Comparison of ENCODE assay signal across 14 cellular contexts in genomic region chr7:6252310-6252709, GRCh38. TPM values are rescaled to one million over a fixed set of nuclear protein-coding genes. Genes with fewer than 3 reads are reported as not detected.
DNase-seq lines count a peak whose midpoint lies in the region; ATAC-seq and TF ChIP-seq lines count a peak whose summit lies in the region.
"Had no signal": no experiment of that assay in that cellular context is flagged by ENCODE, and none has a peak within 500 bp of the region (broad histone marks: within the 10 kb centered on the region; RNA-seq: fewer than 3 reads in every experiment).

No MANE protein-coding gene starts in this region.

- no peaks in the 10 kb centered on the region for H3K9me3 ChIP-seq in SK-N-SH
- H3K9me3 ChIP-seq in gastrocnemius medialis: no peaks in the 10 kb centered on the region
- H3K9me3 ChIP-seq: Caco-2 had no signal

- peak overlapping the region; percentile 53 for H3K4me2 ChIP-seq in SK-N-SH

- no peak overlapping the region for H3K4me3 Mint-ChIP-seq in CD14-positive monocyte
- H3K4me3 Mint-ChIP-seq: stimulated activated naive CD8-positive, alpha-beta T cell treated with anti-CD3 and anti-CD28 coated beads, Interleukin-15, Interleukin-2, amounts not matched to agents 100 ng/mL and 50 ng/mL, for 24 hours had no signal

- H2AFZ ChIP-seq in SK-N-SH (ENCODE audit: low read depth): no peak overlapping the region

- no peak for TF ChIP-seq POLR2A in gastrocnemius medialis (IDR thresholded peaks at IDR 0.05)

- H3K9ac ChIP-seq in SK-N-SH: peak overlapping the region; percentile 68; the same call in 1 of the 2 replicates

- H3K36me3 Mint-ChIP-seq in CD14-positive monocyte: peaks cover 2 to 3% of the 10 kb centered on the region in 2 donors

- CTCF ChIA-PET in SK-N-SH (lab: Yijun Ruan, JAX): interaction anchor here (1.6 to 2.1 kb wide), 3 partner anchors 9 to 92 kb away, joined by 4 to 7 read pairs (median 6); no protein-coding TSS in a partner anchor

- in situ Hi-C loops in gastrocnemius medialis (cut with MboI; ENCODE audit: low sequenced_read_pairs in 4 of 4): no loop called here

- no peaks in the 10 kb centered on the region for H3K36me3 ChIP-seq in SK-N-SH (replicated peaks in 1 of 2; ENCODE audit: control insufficient read depth in 1 of 2, insufficient read depth in 2 of 2, low read length in 1 of 2)
- H3K36me3 ChIP-seq in gastrocnemius medialis: no peaks in the 10 kb centered on the region

- no peaks in the 10 kb centered on the region for H4K20me1 ChIP-seq in SK-N-SH (ENCODE audit: insufficient read depth)

- H3K27ac Mint-ChIP-seq in CD14-positive monocyte: no peak overlapping the region
- H3K27ac Mint-ChIP-seq: activated T-helper 2 cell treated with anti-CD3 and anti-CD28 coated beads, Interferon-gamma antibody, Interleukin-2, Interleukin-4, amounts not matched to agents 10 μg/mL and 5 μg/mL and 100 μg/mL, durations not matched to agents 14 hours and 24 hours and 36 hours; stimulated activated naive CD8-positive, alpha-beta T cell treated with anti-CD3 and anti-CD28 coated beads, Interleukin-15, Interleukin-2, amounts not matched to agents 100 ng/mL and 50 ng/mL, for 24 hours had no signal

- TF ChIP-seq RAD21 in SK-N-SH (IDR thresholded peaks at IDR 0.05; ENCODE audit: low read length): no peak

- POLR2A ChIA-PET in SK-N-SH (lab: Yijun Ruan, JAX): no interaction called here

- no peak for TF ChIP-seq EP300 in SK-N-SH (IDR thresholded peaks at IDR 0.05; ENCODE audit: borderline replicate concordance in 1 of 2, low read depth in 1 of 2, low read length in 1 of 2)

- ATAC-seq in gastrocnemius medialis (no peak), GM21390 (IDR thresholded peaks at IDR 0.05; ENCODE audit: unreplicated experiment) (no peak), HG03108 (IDR thresholded peaks at IDR 0.05; ENCODE audit: unreplicated experiment) (no peak)
- ATAC-seq in activated CD4-positive, CD25-positive, alpha-beta regulatory T cell treated with anti-CD3 and anti-CD28 coated beads, Interleukin-2, amount 50 U/mL, for 24 hours: no peak
- ATAC-seq: left lobe of liver had no signal

- peaks cover 28% of the 10 kb centered on the region for H3K4me1 Mint-ChIP-seq in CD14-positive monocyte

- no peak for TF ChIP-seq CTCF in SK-N-SH (IDR thresholded peaks at IDR 0.05)
- TF ChIP-seq CTCF in gastrocnemius medialis (IDR thresholded peaks at IDR 0.05 in 4 of 5, conservative IDR thresholded peaks at IDR 0.05 in 1 of 5): no peak
- no peak for TF ChIP-seq CTCF in CD14-positive monocyte (IDR thresholded peaks at IDR 0.05)

- H3K79me2 ChIP-seq in SK-N-SH (ENCODE audit: insufficient read depth): peaks cover 91% of the 10 kb centered on the region

- WGBS in SK-N-SH (ENCODE audit: low lambda C conversion rate): 25% methylated on average over 5 of the region's 5 CpGs

- DNase-seq in GM04503 (ENCODE audit: low read depth): peak; percentile 89
- DNase-seq in SK-N-SH: no peak
- peak; percentile 51 for DNase-seq in fibroblast of peridontal ligament (ENCODE audit: extremely low read depth)
- DNase-seq in gastrocnemius medialis: no peak
- no peak for DNase-seq in CD14-positive monocyte (ENCODE audit: low spot score)
- DNase-seq: activated CD4-positive, alpha-beta T cell treated with anti-CD3 and anti-CD28 coated beads, Interleukin-2, amount 50 U/mL, for 1 hour; Caco-2; occipital lobe had no signal

- H3K27me3 ChIP-seq in SK-N-SH (ENCODE audit: insufficient read depth): no peaks in the 10 kb centered on the region
- H3K27me3 ChIP-seq in gastrocnemius medialis: no peaks in the 10 kb centered on the region

- H3K27ac ChIP-seq in SK-N-SH (ENCODE audit: low read depth in 2 of 2, low read length in 1 of 2) (peak overlapping the region; percentile 50 to 99; a peak in 3 of 4 replicates), gastrocnemius medialis (peak overlapping the region in 3 of 4 donors; percentile 17 to 39 (median 22))

- H3K27me3 Mint-ChIP-seq in CD14-positive monocyte (ENCODE audit: low read depth in 3 of 3): peaks cover 10 to 17% (median 13%) of the 10 kb centered on the region in 3 donors

- H3K9me2 ChIP-seq in SK-N-SH: no peaks in the 10 kb centered on the region

- intact Hi-C loops in gastrocnemius medialis (cut with DNase I; ENCODE audit: low total_unique reads): no loop called here
- intact Hi-C loops in CD14-positive monocyte (cut with micrococcal nuclease): no loop called here

- peaks cover 73% of the 10 kb centered on the region for H3F3A ChIP-seq in SK-N-SH (replicated peaks; ENCODE audit: insufficient read depth)

- no peaks in the 10 kb centered on the region for H3K9me3 Mint-ChIP-seq in CD14-positive monocyte
- H3K9me3 Mint-ChIP-seq: activated T-helper 2 cell treated with anti-CD3 and anti-CD28 coated beads, Interferon-gamma antibody, Interleukin-2, Interleukin-4, amounts not matched to agents 10 μg/mL and 5 μg/mL and 100 μg/mL, durations not matched to agents 14 hours and 24 hours and 36 hours; stimulated activated naive CD8-positive, alpha-beta T cell treated with anti-CD3 and anti-CD28 coated beads, Interleukin-15, Interleukin-2, amounts not matched to agents 100 ng/mL and 50 ng/mL, for 24 hours had no signal

- peak overlapping the region in 1 of 2 experiments; percentile 20; a peak in 1 of 4 replicates for H3K4me3 ChIP-seq in SK-N-SH (ENCODE audit: low read depth in 2 of 2, low read length in 1 of 2)
- H3K4me3 ChIP-seq in gastrocnemius medialis: no peak overlapping the region

- H3K4me1 ChIP-seq in SK-N-SH (ENCODE audit: control insufficient read depth in 1 of 2, insufficient read depth in 2 of 2, low read depth in 1 of 2, low read length in 1 of 2) (peaks cover 14 to 60% of the 10 kb centered on the region in 2 experiments), gastrocnemius medialis (peaks cover 36 to 63% of the 10 kb centered on the region in 2 donors)

TF ChIP-seq in SK-N-SH, 30 proteins besides CTCF, POLR2A, EP300 and RAD21:
- 0 out of 2 replicates have a peak, but pooled peaks have one; percentile 12 for TF ChIP-seq MEF2A (IDR thresholded peaks at IDR 0.05; ENCODE audit: borderline replicate concordance, low read depth)
- TF ChIP-seq PBX3 (IDR thresholded peaks at IDR 0.05): no peak
- no peak for TF ChIP-seq USF2 (IDR thresholded peaks at IDR 0.05; ENCODE audit: borderline replicate concordance, low read depth, low read length)
- peak; percentile 16; the same call in 1 of the 2 replicates for TF ChIP-seq TCF12 (IDR thresholded peaks at IDR 0.05)
- 0 out of 2 replicates have a peak, but pooled peaks have one; percentile 14 for TF ChIP-seq TEAD4 (IDR thresholded peaks at IDR 0.05; ENCODE audit: borderline replicate concordance, insufficient read depth)
- TF ChIP-seq JUND (IDR thresholded peaks at IDR 0.05): peak; percentile 15; the same call in 1 of the 2 replicates

RNA-seq across cellular contexts. Expression of gene CYTH3, which starts 20.1 kb away (rescaled TPM):
- polyA plus RNA-seq in SK-N-SH (2012; rRNA removed): 55.1 and 56.8 TPM in 2 replicates
- polyA plus RNA-seq in SK-N-SH (2012; cell fraction: cytosol; rRNA removed): 28.3 and 39.7 TPM in 2 replicates
- polyA plus RNA-seq in SK-N-SH (2012; cell fraction: nucleus; rRNA removed): 98.4 and 108 TPM in 2 replicates
- total RNA-seq in gastrocnemius medialis: 10 to 100 TPM; 14.3 to 20.2 (median 16.7) TPM
- polyA plus RNA-seq in CD14-positive monocyte: 1 to 10 TPM; 1.3 to 1.4 TPM

Comparison
In these comparisons a context has a peak if more than half of its experiments do, and no peak if none do; other contexts are left out.
1. DNase-seq: peak in GM04503 (single experiment) and fibroblast of peridontal ligament (single experiment); none in SK-N-SH (single experiment), gastrocnemius medialis (0 of 2) and CD14-positive monocyte (single experiment).
2. RNA of gene CYTH3, which starts 20.1 kb away (polyA plus RNA-seq): 28.3 to 108 TPM in SK-N-SH; 1.3 to 1.4 TPM in CD14-positive monocyte; every median in the first group is over 10 times any median in the second.